ENCODE assay signal across 2 cellular contexts in the genomic region with DNA sequence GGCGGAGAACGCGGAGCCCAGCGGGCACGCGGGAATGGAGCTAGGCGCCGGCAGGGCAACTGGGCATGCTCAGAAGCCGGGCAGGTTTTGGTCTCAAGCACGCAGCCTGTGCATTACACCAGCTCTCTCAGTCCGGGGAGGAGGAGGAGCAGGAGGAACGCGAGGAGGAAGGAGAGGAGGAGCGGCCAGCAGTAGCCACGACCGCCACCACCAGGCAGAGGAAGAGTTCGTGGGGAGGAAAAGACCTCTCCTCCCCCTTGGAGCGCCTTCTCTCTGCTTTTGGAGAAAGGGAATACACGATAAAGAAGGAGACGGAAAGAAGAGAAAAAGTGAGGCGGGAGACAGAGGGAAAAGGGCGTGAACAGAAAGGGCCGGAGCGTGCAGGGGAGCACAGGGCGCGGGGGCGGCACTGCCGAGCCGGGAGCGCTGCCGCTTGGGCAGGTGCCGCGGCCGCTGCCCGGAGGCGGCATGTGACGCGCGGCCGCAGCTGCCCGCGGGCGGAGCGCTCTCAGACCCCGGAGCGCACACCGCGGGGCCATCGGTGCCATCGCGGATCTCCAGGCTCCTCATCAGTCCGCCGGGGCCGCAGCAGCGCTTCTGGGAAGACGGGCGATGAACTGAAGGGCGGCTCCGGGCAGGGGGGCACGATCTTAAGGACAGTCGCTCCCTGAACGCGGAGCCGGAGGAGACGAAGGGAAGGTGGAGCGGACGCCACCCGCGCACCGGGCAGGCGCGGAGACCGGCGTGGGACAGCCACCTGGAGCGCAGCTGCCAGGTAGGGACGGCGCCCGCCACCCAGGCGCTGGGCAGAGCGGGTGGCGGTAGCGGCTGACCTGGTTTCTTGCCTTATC.
TF ChIP-seq lines count a peak whose summit lies in the region.

A gene (plus strand): TSS at position 116 of the 851 bp plus-strand sequence. CDS start 520,884 bp downstream, outside the sequence.

TF ChIP-seq in SK-N-SH, 30 proteins besides CTCF, POLR2A, EP300 and RAD21 (continues in another document):
- no peak for TF ChIP-seq MEF2A (IDR thresholded peaks at IDR 0.05; ENCODE audit: borderline replicate concordance, low read depth)
- TF ChIP-seq SMC3 (IDR thresholded peaks at IDR 0.05; ENCODE audit: low read depth, low read length) = peak; percentile 22; the same call in 1 of the 2 replicates
- no peak for TF ChIP-seq EZH2phosphoT487 (IDR thresholded peaks at IDR 0.05; ENCODE audit: borderline replicate concordance, low read depth)
- no peak for TF ChIP-seq SIN3A (IDR thresholded peaks at IDR 0.05; ENCODE audit: borderline replicate concordance, low read depth, low read length)
- no peak for TF ChIP-seq YY1 (IDR thresholded peaks at IDR 0.05; ENCODE audit: low read depth)
- TF ChIP-seq RFX5 (IDR thresholded peaks at IDR 0.05; ENCODE audit: low read length) = no peak
- TF ChIP-seq, protein P1, sequence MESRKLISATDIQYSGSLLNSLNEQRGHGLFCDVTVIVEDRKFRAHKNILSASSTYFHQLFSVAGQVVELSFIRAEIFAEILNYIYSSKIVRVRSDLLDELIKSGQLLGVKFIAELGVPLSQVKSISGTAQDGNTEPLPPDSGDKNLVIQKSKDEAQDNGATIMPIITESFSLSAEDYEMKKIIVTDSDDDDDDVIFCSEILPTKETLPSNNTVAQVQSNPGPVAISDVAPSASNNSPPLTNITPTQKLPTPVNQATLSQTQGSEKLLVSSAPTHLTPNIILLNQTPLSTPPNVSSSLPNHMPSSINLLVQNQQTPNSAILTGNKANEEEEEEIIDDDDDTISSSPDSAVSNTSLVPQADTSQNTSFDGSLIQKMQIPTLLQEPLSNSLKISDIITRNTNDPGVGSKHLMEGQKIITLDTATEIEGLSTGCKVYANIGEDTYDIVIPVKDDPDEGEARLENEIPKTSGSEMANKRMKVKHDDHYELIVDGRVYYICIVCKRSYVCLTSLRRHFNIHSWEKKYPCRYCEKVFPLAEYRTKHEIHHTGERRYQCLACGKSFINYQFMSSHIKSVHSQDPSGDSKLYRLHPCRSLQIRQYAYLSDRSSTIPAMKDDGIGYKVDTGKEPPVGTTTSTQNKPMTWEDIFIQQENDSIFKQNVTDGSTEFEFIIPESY (IDR thresholded peaks at IDR 0.05; ENCODE audit: borderline replicate concordance, low read depth) = no peak
- TF ChIP-seq TEAD4 (IDR thresholded peaks at IDR 0.05; ENCODE audit: borderline replicate concordance, insufficient read depth) = no peak
- TF ChIP-seq, protein P2, sequence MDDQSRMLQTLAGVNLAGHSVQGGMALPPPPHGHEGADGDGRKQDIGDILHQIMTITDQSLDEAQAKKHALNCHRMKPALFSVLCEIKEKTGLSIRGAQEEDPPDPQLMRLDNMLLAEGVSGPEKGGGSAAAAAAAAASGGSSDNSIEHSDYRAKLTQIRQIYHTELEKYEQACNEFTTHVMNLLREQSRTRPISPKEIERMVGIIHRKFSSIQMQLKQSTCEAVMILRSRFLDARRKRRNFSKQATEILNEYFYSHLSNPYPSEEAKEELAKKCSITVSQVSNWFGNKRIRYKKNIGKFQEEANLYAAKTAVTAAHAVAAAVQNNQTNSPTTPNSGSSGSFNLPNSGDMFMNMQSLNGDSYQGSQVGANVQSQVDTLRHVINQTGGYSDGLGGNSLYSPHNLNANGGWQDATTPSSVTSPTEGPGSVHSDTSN (IDR thresholded peaks at IDR 0.05) = no peak
- TF ChIP-seq, protein P3, sequence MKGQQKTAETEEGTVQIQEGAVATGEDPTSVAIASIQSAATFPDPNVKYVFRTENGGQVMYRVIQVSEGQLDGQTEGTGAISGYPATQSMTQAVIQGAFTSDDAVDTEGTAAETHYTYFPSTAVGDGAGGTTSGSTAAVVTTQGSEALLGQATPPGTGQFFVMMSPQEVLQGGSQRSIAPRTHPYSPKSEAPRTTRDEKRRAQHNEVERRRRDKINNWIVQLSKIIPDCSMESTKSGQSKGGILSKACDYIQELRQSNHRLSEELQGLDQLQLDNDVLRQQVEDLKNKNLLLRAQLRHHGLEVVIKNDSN (IDR thresholded peaks at IDR 0.05; ENCODE audit: borderline replicate concordance, low read depth) = no peak
- no peak for TF ChIP-seq FOXM1 (IDR thresholded peaks at IDR 0.05; ENCODE audit: low read depth)
- no peak for TF ChIP-seq TCF12 (IDR thresholded peaks at IDR 0.05)
- TF ChIP-seq NRF1 (IDR thresholded peaks at IDR 0.05; ENCODE audit: low read depth, low read length) = peak; percentile 33; the same call in 1 of the 2 replicates
- TF ChIP-seq GABPA (IDR thresholded peaks at IDR 0.05; ENCODE audit: low read depth) = no peak
- TF ChIP-seq ELF1 (IDR thresholded peaks at IDR 0.05) = no peak
- peak; percentile 6; the same call in 1 of the 2 replicates for TF ChIP-seq GATA2 (CRISPR knock-in tag; IDR thresholded peaks at IDR 0.05)
- peak; percentile 67; the same call in 1 of the 2 replicates for TF ChIP-seq MXI1 (IDR thresholded peaks at IDR 0.05; ENCODE audit: low read depth, low read length)
- no peak for TF ChIP-seq POLR2AphosphoS5 (IDR thresholded peaks at IDR 0.05; ENCODE audit: low read depth, low read length)
- TF ChIP-seq JUND (IDR thresholded peaks at IDR 0.05) = no peak
- TF ChIP-seq, protein P4, sequence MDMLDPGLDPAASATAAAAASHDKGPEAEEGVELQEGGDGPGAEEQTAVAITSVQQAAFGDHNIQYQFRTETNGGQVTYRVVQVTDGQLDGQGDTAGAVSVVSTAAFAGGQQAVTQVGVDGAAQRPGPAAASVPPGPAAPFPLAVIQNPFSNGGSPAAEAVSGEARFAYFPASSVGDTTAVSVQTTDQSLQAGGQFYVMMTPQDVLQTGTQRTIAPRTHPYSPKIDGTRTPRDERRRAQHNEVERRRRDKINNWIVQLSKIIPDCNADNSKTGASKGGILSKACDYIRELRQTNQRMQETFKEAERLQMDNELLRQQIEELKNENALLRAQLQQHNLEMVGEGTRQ (IDR thresholded peaks at IDR 0.05; ENCODE audit: borderline replicate concordance, low read depth, low read length) = no peak
- TF ChIP-seq, protein P5, sequence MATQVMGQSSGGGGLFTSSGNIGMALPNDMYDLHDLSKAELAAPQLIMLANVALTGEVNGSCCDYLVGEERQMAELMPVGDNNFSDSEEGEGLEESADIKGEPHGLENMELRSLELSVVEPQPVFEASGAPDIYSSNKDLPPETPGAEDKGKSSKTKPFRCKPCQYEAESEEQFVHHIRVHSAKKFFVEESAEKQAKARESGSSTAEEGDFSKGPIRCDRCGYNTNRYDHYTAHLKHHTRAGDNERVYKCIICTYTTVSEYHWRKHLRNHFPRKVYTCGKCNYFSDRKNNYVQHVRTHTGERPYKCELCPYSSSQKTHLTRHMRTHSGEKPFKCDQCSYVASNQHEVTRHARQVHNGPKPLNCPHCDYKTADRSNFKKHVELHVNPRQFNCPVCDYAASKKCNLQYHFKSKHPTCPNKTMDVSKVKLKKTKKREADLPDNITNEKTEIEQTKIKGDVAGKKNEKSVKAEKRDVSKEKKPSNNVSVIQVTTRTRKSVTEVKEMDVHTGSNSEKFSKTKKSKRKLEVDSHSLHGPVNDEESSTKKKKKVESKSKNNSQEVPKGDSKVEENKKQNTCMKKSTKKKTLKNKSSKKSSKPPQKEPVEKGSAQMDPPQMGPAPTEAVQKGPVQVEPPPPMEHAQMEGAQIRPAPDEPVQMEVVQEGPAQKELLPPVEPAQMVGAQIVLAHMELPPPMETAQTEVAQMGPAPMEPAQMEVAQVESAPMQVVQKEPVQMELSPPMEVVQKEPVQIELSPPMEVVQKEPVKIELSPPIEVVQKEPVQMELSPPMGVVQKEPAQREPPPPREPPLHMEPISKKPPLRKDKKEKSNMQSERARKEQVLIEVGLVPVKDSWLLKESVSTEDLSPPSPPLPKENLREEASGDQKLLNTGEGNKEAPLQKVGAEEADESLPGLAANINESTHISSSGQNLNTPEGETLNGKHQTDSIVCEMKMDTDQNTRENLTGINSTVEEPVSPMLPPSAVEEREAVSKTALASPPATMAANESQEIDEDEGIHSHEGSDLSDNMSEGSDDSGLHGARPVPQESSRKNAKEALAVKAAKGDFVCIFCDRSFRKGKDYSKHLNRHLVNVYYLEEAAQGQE (IDR thresholded peaks at IDR 0.05; ENCODE audit: low read depth, low read length) = no peak
- no peak for TF ChIP-seq TAF1 (IDR thresholded peaks at IDR 0.05; ENCODE audit: borderline replicate concordance, low read depth, low read length)

TF ChIP-seq in H1, 55 proteins besides CTCF, POLR2A, EP300 and RAD21:
- peak; percentile 42; the same call in 1 of the 2 replicates for TF ChIP-seq TBP (IDR thresholded peaks at IDR 0.05; ENCODE audit: low read depth, low read length)
- no peak for TF ChIP-seq JUN (IDR thresholded peaks at IDR 0.05; ENCODE audit: low read depth, low read length)
- TF ChIP-seq RBBP5 (IDR thresholded peaks at IDR 0.05; ENCODE audit: borderline replicate concordance, low read depth, low read length) = peak; percentile 73; the same call in 1 of the 2 replicates
- peak; percentile 42; the same call in 1 of the 2 replicates for TF ChIP-seq TAF1 (IDR thresholded peaks at IDR 0.05; ENCODE audit: low read depth, low read length)
- TF ChIP-seq EGR1 (IDR thresholded peaks at IDR 0.05; ENCODE audit: borderline replicate concordance, low read depth, low read length) = peak; percentile 70
- no peak for TF ChIP-seq CBX8 (IDR thresholded peaks at IDR 0.05; ENCODE audit: borderline replicate concordance, low read depth, low read length)
- TF ChIP-seq YY1 (IDR thresholded peaks at IDR 0.05; ENCODE audit: low read depth, low read length) = 0 out of 2 replicates have a peak, but pooled peaks have one; percentile 12
- 0 out of 2 replicates have a peak, but pooled peaks have one; percentile 23 for TF ChIP-seq KDM5A (IDR thresholded peaks at IDR 0.05; ENCODE audit: low read length)
- TF ChIP-seq BACH1 (IDR thresholded peaks at IDR 0.05; ENCODE audit: low read length) = no peak
- no peak for TF ChIP-seq BRCA1 (IDR thresholded peaks at IDR 0.05; ENCODE audit: low read depth, low read length)
- 0 out of 2 replicates have a peak, but pooled peaks have one; percentile 11 for TF ChIP-seq PHF8 (conservative IDR thresholded peaks at IDR 0.05; ENCODE audit: low read depth, low read length)
- TF ChIP-seq, protein P6, sequence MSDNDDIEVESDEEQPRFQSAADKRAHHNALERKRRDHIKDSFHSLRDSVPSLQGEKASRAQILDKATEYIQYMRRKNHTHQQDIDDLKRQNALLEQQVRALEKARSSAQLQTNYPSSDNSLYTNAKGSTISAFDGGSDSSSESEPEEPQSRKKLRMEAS (IDR thresholded peaks at IDR 0.05) = peak; percentile 87
- peak in 1 of 2 experiments; percentile 79; a peak in 2 of 4 replicates for TF ChIP-seq HDAC2 (IDR thresholded peaks at IDR 0.05; ENCODE audit: borderline replicate concordance in 1 of 2, low read depth in 2 of 2, low read length in 2 of 2)
- no peak for TF ChIP-seq KDM1A (IDR thresholded peaks at IDR 0.05; ENCODE audit: borderline replicate concordance, low read length)
- TF ChIP-seq, protein P7, sequence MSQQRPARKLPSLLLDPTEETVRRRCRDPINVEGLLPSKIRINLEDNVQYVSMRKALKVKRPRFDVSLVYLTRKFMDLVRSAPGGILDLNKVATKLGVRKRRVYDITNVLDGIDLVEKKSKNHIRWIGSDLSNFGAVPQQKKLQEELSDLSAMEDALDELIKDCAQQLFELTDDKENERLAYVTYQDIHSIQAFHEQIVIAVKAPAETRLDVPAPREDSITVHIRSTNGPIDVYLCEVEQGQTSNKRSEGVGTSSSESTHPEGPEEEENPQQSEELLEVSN (IDR thresholded peaks at IDR 0.05) = peak; percentile 89
- no peak for TF ChIP-seq HDAC6 (IDR thresholded peaks at IDR 0.05; ENCODE audit: low read depth, low read length)
- TF ChIP-seq, protein P8, sequence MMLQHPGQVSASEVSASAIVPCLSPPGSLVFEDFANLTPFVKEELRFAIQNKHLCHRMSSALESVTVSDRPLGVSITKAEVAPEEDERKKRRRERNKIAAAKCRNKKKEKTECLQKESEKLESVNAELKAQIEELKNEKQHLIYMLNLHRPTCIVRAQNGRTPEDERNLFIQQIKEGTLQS (IDR thresholded peaks at IDR 0.05; ENCODE audit: insufficient read depth, low read depth, low read length) = no peak
- TF ChIP-seq CHD2 (IDR thresholded peaks at IDR 0.05; ENCODE audit: low read length) = no peak
- TF ChIP-seq RFX5 (IDR thresholded peaks at IDR 0.05; ENCODE audit: borderline replicate concordance, low read depth, low read length) = no peak
- TF ChIP-seq POU5F1 (IDR thresholded peaks at IDR 0.05; ENCODE audit: low read depth, low read length) = no peak
- TF ChIP-seq TEAD4 (IDR thresholded peaks at IDR 0.05; ENCODE audit: low read depth, low read length) = peak; percentile 37; the same call in 1 of the 2 replicates
- no peak for TF ChIP-seq TAF7 (optimal IDR thresholded peaks at IDR 0.05; ENCODE audit: borderline replicate concordance, low read depth, low read length)
